In the genomic region with DNA sequence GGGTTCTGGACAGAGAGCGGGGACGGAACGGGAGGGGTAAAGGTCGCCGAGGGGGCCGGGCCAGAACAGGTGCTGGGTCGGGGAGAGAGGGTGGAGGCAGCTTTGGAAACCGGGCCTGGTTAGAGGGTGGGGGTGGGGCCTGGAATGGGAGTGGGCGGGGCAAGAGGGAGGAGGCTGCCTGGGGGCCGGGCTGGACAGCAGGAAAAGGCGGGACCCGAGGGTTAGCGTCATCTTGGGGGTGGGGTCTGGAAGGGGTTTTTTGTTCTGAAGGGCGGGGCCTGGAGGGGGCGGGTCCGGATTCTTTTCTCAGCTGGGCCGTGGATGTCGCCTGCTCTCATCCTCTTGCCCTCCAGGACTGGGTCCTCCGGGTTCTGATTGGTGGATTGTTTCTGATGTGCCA, we compare ENCODE assay signal across 11 cellular contexts. TPM values are rescaled to one million over a fixed set of nuclear protein-coding genes. Genes with fewer than 3 reads are reported as not detected.
DNase-seq lines count a peak whose midpoint lies in the region; ATAC-seq, FAIRE-seq and TF ChIP-seq lines count a peak whose summit lies in the region.
"Had no signal": no experiment of that assay in that cellular context is flagged by ENCODE, and none has a peak within 500 bp of the region (broad histone marks: within the 10 kb centered on the region; RNA-seq: fewer than 3 reads in every experiment).

No MANE protein-coding gene starts in this region.

- H3K9ac ChIP-seq in endothelial cell of umbilical vein (replicated peaks; ENCODE audit: extremely low read depth, insufficient read depth, low read length), result no peak overlapping the region

- TF ChIP-seq POLR2A in endothelial cell of umbilical vein (IDR thresholded peaks at IDR 0.05; ENCODE audit: low read depth, low read length), result no peak

- no peak for FAIRE-seq in endothelial cell of umbilical vein (lab: Jason Lieb, UNC)

- no peaks in the 10 kb centered on the region for H3K9me1 ChIP-seq in endothelial cell of umbilical vein (replicated peaks; ENCODE audit: control insufficient read depth, extremely low read depth, insufficient read depth, low read length)

- peak in 2 of 3 donors; percentile 2 to 10 for DNase-seq in stimulated activated CD4-positive, alpha-beta T cell treated with anti-CD3 and anti-CD28 coated beads, TNF-alpha, amount 100 ng/mL, for 48 hours (ENCODE audit: low read depth in 3 of 3)
- no peak for DNase-seq in stimulated activated CD4-positive, alpha-beta T cell treated with anti-CD3 and anti-CD28 coated beads, Interleukin-4, amount 100 ng/mL, for 1 hour
- DNase-seq in endothelial cell of umbilical vein (ENCODE audit: low read depth, low spot score) (peak; percentile 15), midbrain (lab: John Stamatoyannopoulos, UW) (peak; percentile 90), OCI-M1 (lab: John Stamatoyannopoulos, UW) (no peak), omental fat pad (ENCODE audit: low spot score) (no peak)
- DNase-seq: activated T-cell treated with anti-CD3 and anti-CD28 coated beads for 4 hours; DMS79; stimulated activated CD4-positive, alpha-beta T cell treated with anti-CD3 and anti-CD28 coated beads, Interleukin-4, amount 100 ng/mL, for 24 hours had no signal

- ATAC-seq in HG02981 (IDR thresholded peaks at IDR 0.05; ENCODE audit: unreplicated experiment) (no peak), GM18870 (IDR thresholded peaks at IDR 0.05; ENCODE audit: unreplicated experiment) (no peak), omental fat pad (ENCODE audit: low FRiP score) (no peak)

- no peaks in the 10 kb centered on the region for H4K20me1 ChIP-seq in endothelial cell of umbilical vein (replicated peaks; ENCODE audit: control insufficient read depth, extremely low read depth, insufficient read depth, low read length)

- no peak overlapping the region for H3K4me3 ChIP-seq in endothelial cell of umbilical vein (replicated peaks in 1 of 3; ENCODE audit: insufficient read depth in 1 of 3, low read depth in 1 of 3, low read length in 3 of 3)

- POLR2A ChIA-PET in endothelial cell of umbilical vein (lab: Charles Lee), result no interaction called here

- no peak overlapping the region for H3K4me2 ChIP-seq in endothelial cell of umbilical vein (ENCODE audit: insufficient read depth, low read length)

- H3K27me3 ChIP-seq in endothelial cell of umbilical vein (ENCODE audit: control insufficient read depth in 2 of 2, insufficient read depth in 2 of 2, low read length in 2 of 2), result no peaks in the 10 kb centered on the region

- H3K79me2 ChIP-seq in endothelial cell of umbilical vein (ENCODE audit: control insufficient read depth, insufficient read depth, low read length), result no peaks in the 10 kb centered on the region

- H3K27ac ChIP-seq in endothelial cell of umbilical vein (ENCODE audit: insufficient read depth, low read depth, low read length), result no peak overlapping the region

- no peaks in the 10 kb centered on the region for H3K36me3 ChIP-seq in endothelial cell of umbilical vein (ENCODE audit: control insufficient read depth in 2 of 2, extremely low read depth in 1 of 2, insufficient read depth in 2 of 2, low read length in 2 of 2)

- H3K9me3 ChIP-seq in endothelial cell of umbilical vein (replicated peaks; ENCODE audit: control insufficient read depth, insufficient read depth, low read length), result no peaks in the 10 kb centered on the region

- H3K4me1 ChIP-seq in endothelial cell of umbilical vein (ENCODE audit: control insufficient read depth, extremely low read depth, insufficient read depth, low read length), result peaks cover 1% of the 10 kb centered on the region

- TF ChIP-seq CTCF in endothelial cell of umbilical vein (IDR thresholded peaks at IDR 0.05; ENCODE audit: extremely low read depth in 1 of 2, insufficient read depth in 1 of 2, low read depth in 1 of 2, low read length in 2 of 2) (no peak), omental fat pad (IDR thresholded peaks at IDR 0.05) (no peak)

- intact Hi-C loops in endothelial cell of umbilical vein (cut with micrococcal nuclease), result no loop called here

- H2AFZ ChIP-seq in endothelial cell of umbilical vein (ENCODE audit: low read depth, low read length), result no peak overlapping the region

- no TSS peak for BruUV-seq in endothelial cell of umbilical vein (replicated peaks; lab: Mats Ljungman, UMichigan)

- CTCF ChIA-PET in endothelial cell of umbilical vein (lab: Charles Lee), result interaction anchor here (2.4 kb wide), 1 partner anchor 38 kb away, joined by 5 read pairs; no protein-coding TSS in a partner anchor

- dilution Hi-C loops in endothelial cell of umbilical vein (cut with MboI; ENCODE audit: extremely low pct_ligation_motif_present, low sequenced_read_pairs), result no loop called here

TF ChIP-seq in endothelial cell of umbilical vein, 7 proteins besides CTCF, POLR2A, EP300 and RAD21:
- TF ChIP-seq, protein P1, sequence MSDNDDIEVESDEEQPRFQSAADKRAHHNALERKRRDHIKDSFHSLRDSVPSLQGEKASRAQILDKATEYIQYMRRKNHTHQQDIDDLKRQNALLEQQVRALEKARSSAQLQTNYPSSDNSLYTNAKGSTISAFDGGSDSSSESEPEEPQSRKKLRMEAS (IDR thresholded peaks at IDR 0.05; ENCODE audit: insufficient read depth, insufficient read length), result no peak
- no peak for TF ChIP-seq MYC (IDR thresholded peaks at IDR 0.05; ENCODE audit: low read depth, low read length)
- no peak for TF ChIP-seq GATA2 (IDR thresholded peaks at IDR 0.05; ENCODE audit: insufficient read depth, insufficient read length, low read depth, low read length)
- no peak for TF ChIP-seq EZH2 (IDR thresholded peaks at IDR 0.05; ENCODE audit: borderline replicate concordance, low read depth, low read length, severe bottlenecking)

RNA-seq across cellular contexts. Expression of a gene that starts 4.3 kb away (rescaled TPM):
- total RNA-seq in endothelial cell of umbilical vein (2.3 TPM in 2 replicates), omental fat pad (10 to 100 TPM in 1 of 4 donors, 1 to 10 TPM in 3; 2.5 to 11.0 (median 2.9) TPM)
- 0.37 and 0.47 TPM in 2 replicates for polyA plus RNA-seq in endothelial cell of umbilical vein
- polyA plus RNA-seq in endothelial cell of umbilical vein (2011; cell fraction: cytosol; rRNA removed), result 0.68 and 0.85 TPM in 2 replicates
- 0.78 and 1.0 TPM in 2 replicates for polyA plus RNA-seq in endothelial cell of umbilical vein (2011; cell fraction: nucleus; rRNA removed)
- 1.4 and 2.4 TPM in 2 replicates for polyA plus RNA-seq in endothelial cell of umbilical vein (2012)
- polyA minus RNA-seq in endothelial cell of umbilical vein, result 2.8 TPM in 2 replicates
- 1.0 TPM for polyA minus RNA-seq in endothelial cell of umbilical vein (2011; cell fraction: cytosol; rRNA and poly(A)+ RNA removed)
- 2.5 and 2.6 TPM in 2 replicates for polyA minus RNA-seq in endothelial cell of umbilical vein (2011; cell fraction: nucleus; rRNA and poly(A)+ RNA removed)

RNA-seq across cellular contexts. Expression of a gene that starts 31.5 kb away (rescaled TPM):
- total RNA-seq in endothelial cell of umbilical vein, result 7.3 and 8.8 TPM in 2 replicates
- 5.7 and 6.4 TPM in 2 replicates for polyA plus RNA-seq in endothelial cell of umbilical vein
- 6.9 and 7.0 TPM in 2 replicates for polyA plus RNA-seq in endothelial cell of umbilical vein (2011; cell fraction: cytosol; rRNA removed)
- polyA plus RNA-seq in endothelial cell of umbilical vein (2011; cell fraction: nucleus; rRNA removed), result 14.9 and 18.5 TPM in 2 replicates
- 9.5 and 9.7 TPM in 2 replicates for polyA plus RNA-seq in endothelial cell of umbilical vein (2012)
- 4.3 and 6.2 TPM in 2 replicates for polyA minus RNA-seq in endothelial cell of umbilical vein
- 2.8 TPM for polyA minus RNA-seq in endothelial cell of umbilical vein (2011; cell fraction: cytosol; rRNA and poly(A)+ RNA removed)
- polyA minus RNA-seq in endothelial cell of umbilical vein (2011; cell fraction: nucleus; rRNA and poly(A)+ RNA removed), result 6.2 and 8.7 TPM in 2 replicates
- 10 to 100 TPM; 10.4 to 16.8 (median 14.2) TPM for total RNA-seq in omental fat pad

Comparison
In these comparisons a context has a peak if more than half of its experiments do, and no peak if none do; other contexts are left out.
1. DNase-seq: peak in stimulated activated CD4-positive, alpha-beta T cell treated with anti-CD3 and anti-CD28 coated beads, TNF-alpha, amount 100 ng/mL, for 48 hours (2 of 3), endothelial cell of umbilical vein (single experiment) and midbrain (single experiment); none in stimulated activated CD4-positive, alpha-beta T cell treated with anti-CD3 and anti-CD28 coated beads, Interleukin-4, amount 100 ng/mL, for 1 hour (single experiment), OCI-M1 (single experiment) and omental fat pad (single experiment).